ENCODE assay signal across 20 cellular contexts in genomic region chr3:136093771-136094170, GRCh38.
"Had no signal": no experiment of that assay in that cellular context is flagged by ENCODE, and none has a peak within 500 bp of the region (broad histone marks: within the 10 kb centered on the region; RNA-seq: fewer than 3 reads in every experiment).

No MANE protein-coding gene starts in this region.

- H3K4me1 ChIP-seq: adrenal gland, pancreas, spleen, stomach, testis, upper lobe of left lung had no signal

- H3K9me3 ChIP-seq: adrenal gland, left lung, pancreas, spleen, stomach, testis, upper lobe of left lung had no signal

- DNase-seq: activated CD4-positive, alpha-beta memory T cell treated with anti-CD3 and anti-CD28 coated beads, Interleukin-2, amount 10 ng/mL, durations not matched to agents 7 days and 5 days; activated CD4-positive, alpha-beta T cell treated with anti-CD3 and anti-CD28 coated beads for 4 hours; activated effector memory CD4-positive, alpha-beta T cell treated with Interleukin-2 at 50 U/mL for 16 hours; activated T-cell treated with anti-CD3 and anti-CD28 coated beads, Interleukin-2, amount 50 U/mL, for 4 hours; adrenal gland; central memory CD4-positive, alpha-beta T cell; cortex of kidney; effector memory CD8-positive, alpha-beta T cell; erythroblast; hippocampal formation; left lung; mesenchymal stem cell; naive thymus-derived CD8-positive, alpha-beta T cell; pancreas; spleen; stomach; testis; upper lobe of left lung; WERI-Rb-1 had no signal

- H3K36me3 ChIP-seq: pancreas, WERI-Rb-1 had no signal

- FAIRE-seq: kidney, pancreas had no signal

- H3K4me3 ChIP-seq: adrenal gland, left lung, pancreas, spleen, stomach, testis, upper lobe of left lung had no signal

- H3K27ac ChIP-seq: adrenal gland, left lung, pancreas, spleen, stomach, testis, upper lobe of left lung, WERI-Rb-1 had no signal

- H3K27me3 ChIP-seq: adrenal gland, left lung, pancreas, spleen, stomach, testis, upper lobe of left lung had no signal
